ENCODE assay signal across 9 cellular contexts in the genomic region with DNA sequence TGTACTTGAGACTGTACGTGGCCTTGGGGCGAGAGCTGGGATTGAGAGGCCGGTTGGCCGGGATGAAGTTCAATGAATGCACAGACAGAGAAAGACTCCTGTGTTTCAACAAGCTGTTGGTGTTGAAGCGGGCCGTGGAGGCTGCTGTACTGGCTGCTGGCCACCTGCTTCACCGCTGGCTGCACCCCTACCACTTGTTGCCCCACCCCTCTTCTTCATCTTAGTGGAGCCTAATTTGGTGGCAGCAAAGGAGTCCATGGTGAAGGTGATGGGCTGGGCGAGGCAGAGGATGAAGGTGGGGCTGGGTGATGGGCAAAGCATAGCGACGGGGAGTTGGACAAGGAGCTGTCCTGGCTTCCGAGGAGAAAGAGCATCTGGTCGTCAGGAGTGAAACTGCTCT. TPM values are rescaled to one million over a fixed set of nuclear protein-coding genes. Genes with fewer than 3 reads are reported as not detected.
A peak's percentile ranks its signal among the peaks of the same experiment; 100 is the strongest.
DNase-seq lines count a peak whose midpoint lies in the region; ATAC-seq and TF ChIP-seq lines count a peak whose summit lies in the region.
"Had no signal": no experiment of that assay in that cellular context is flagged by ENCODE, and none has a peak within 500 bp of the region (broad histone marks: within the 10 kb centered on the region; RNA-seq: fewer than 3 reads in every experiment).

No MANE protein-coding gene starts in this region.

- POLR2A ChIA-PET in activated CD4-positive, alpha-beta memory T cell treated with anti-CD3 and anti-CD28 coated beads, Interleukin-2, amount 10 ng/mL, durations not matched to agents 7 days and 5 days (lab: Charles Lee) = interaction anchor here (0.7 to 1.3 kb wide), 4 partner anchors 49 to 325 kb away, joined by 3 to 5 read pairs (median 4); partner anchors contain the start of genes ZSCAN16 and ZSCAN26

- peaks cover 3% of the 10 kb centered on the region for H3K9me3 Mint-ChIP-seq in stimulated activated naive CD8-positive, alpha-beta T cell treated with anti-CD3 and anti-CD28 coated beads, Interleukin-15, Interleukin-2, amounts not matched to agents 100 ng/mL and 50 ng/mL, for 24 hours
- H3K9me3 Mint-ChIP-seq in activated CD4-positive, alpha-beta memory T cell treated with anti-CD3 and anti-CD28 coated beads, Interleukin-2, amount 10 ng/mL, durations not matched to agents 7 days and 5 days = peaks cover 2% of the 10 kb centered on the region
- H3K9me3 Mint-ChIP-seq in memory B cell = peaks cover under 1% of the 10 kb centered on the region

- in situ Hi-C loops in brain microvascular endothelial cell (cut with HindIII; ENCODE audit: low pct_ligation_motif_present, low sequenced_read_pairs) = no loop called here

- no peak for ATAC-seq in stimulated activated naive CD8-positive, alpha-beta T cell treated with anti-CD3 and anti-CD28 coated beads, Interleukin-15, Interleukin-2, amounts not matched to agents 100 U/mL and 50 U/mL, for 24 hours
- ATAC-seq in memory B cell (ENCODE audit: low read depth) (no peak), upper lobe of right lung (no peak), GM19455 (IDR thresholded peaks at IDR 0.05; ENCODE audit: unreplicated experiment) (no peak)

- H3K36me3 ChIP-seq in upper lobe of right lung (no peaks in the 10 kb centered on the region), brain microvascular endothelial cell (replicated peaks) (no peaks in the 10 kb centered on the region)

- CTCF ChIA-PET in activated CD4-positive, alpha-beta memory T cell treated with anti-CD3 and anti-CD28 coated beads, Interleukin-2, amount 10 ng/mL, durations not matched to agents 7 days and 5 days (lab: Charles Lee) = interaction anchor here (1.3 to 1.4 kb wide), 2 partner anchors 49 to 113 kb away, joined by 3 to 4 read pairs; partner anchors contain the start of gene ZSCAN26

- H3K27ac ChIP-seq in upper lobe of right lung (no peak overlapping the region), brain microvascular endothelial cell (no peak overlapping the region)

- intact Hi-C loops in upper lobe of right lung (cut with DNase I) = no loop called here

- H3K4me1 ChIP-seq in upper lobe of right lung = peaks cover 2% of the 10 kb centered on the region

- no peak overlapping the region for H3K27ac Mint-ChIP-seq in stimulated activated naive CD8-positive, alpha-beta T cell treated with anti-CD3 and anti-CD28 coated beads, Interleukin-15, Interleukin-2, amounts not matched to agents 100 ng/mL and 50 ng/mL, for 24 hours
- no peak overlapping the region for H3K27ac Mint-ChIP-seq in activated CD4-positive, alpha-beta memory T cell treated with anti-CD3 and anti-CD28 coated beads, Interleukin-2, amount 10 ng/mL, durations not matched to agents 7 days and 5 days
- H3K27ac Mint-ChIP-seq in memory B cell = no peak overlapping the region

- peaks cover 25% of the 10 kb centered on the region for H3K27me3 ChIP-seq in upper lobe of right lung
- no peaks in the 10 kb centered on the region for H3K27me3 ChIP-seq in brain microvascular endothelial cell (replicated peaks)

- H3K27me3 Mint-ChIP-seq in stimulated activated naive CD8-positive, alpha-beta T cell treated with anti-CD3 and anti-CD28 coated beads, Interleukin-15, Interleukin-2, amounts not matched to agents 100 ng/mL and 50 ng/mL, for 24 hours = peaks cover 90% of the 10 kb centered on the region
- H3K27me3 Mint-ChIP-seq in activated CD4-positive, alpha-beta memory T cell treated with anti-CD3 and anti-CD28 coated beads, Interleukin-2, amount 10 ng/mL, durations not matched to agents 7 days and 5 days = peaks cover 76% of the 10 kb centered on the region
- peaks cover 32% of the 10 kb centered on the region for H3K27me3 Mint-ChIP-seq in memory B cell

- no peak for TF ChIP-seq CTCF in upper lobe of right lung (IDR thresholded peaks at IDR 0.05)
- TF ChIP-seq CTCF in brain microvascular endothelial cell (IDR thresholded peaks at IDR 0.05; ENCODE audit: low read depth, low read length, missing control alignments) = no peak

- H3K4me3 ChIP-seq in upper lobe of right lung (peak overlapping the region; percentile 61), brain microvascular endothelial cell (ENCODE audit: low read depth, low read length) (no peak overlapping the region)

- no peaks in the 10 kb centered on the region for H3K9me3 ChIP-seq in upper lobe of right lung

- peak overlapping the region; percentile 81 for H3K4me3 Mint-ChIP-seq in stimulated activated naive CD8-positive, alpha-beta T cell treated with anti-CD3 and anti-CD28 coated beads, Interleukin-15, Interleukin-2, amounts not matched to agents 100 ng/mL and 50 ng/mL, for 24 hours
- peak overlapping the region; percentile 71 for H3K4me3 Mint-ChIP-seq in activated CD4-positive, alpha-beta memory T cell treated with anti-CD3 and anti-CD28 coated beads, Interleukin-2, amount 10 ng/mL, durations not matched to agents 7 days and 5 days
- H3K4me3 Mint-ChIP-seq in memory B cell = peak overlapping the region; percentile 75

- no peaks in the 10 kb centered on the region for H3K36me3 Mint-ChIP-seq in stimulated activated naive CD8-positive, alpha-beta T cell treated with anti-CD3 and anti-CD28 coated beads, Interleukin-15, Interleukin-2, amounts not matched to agents 100 ng/mL and 50 ng/mL, for 24 hours (ENCODE audit: low read depth)
- peaks cover 7% of the 10 kb centered on the region for H3K36me3 Mint-ChIP-seq in activated CD4-positive, alpha-beta memory T cell treated with anti-CD3 and anti-CD28 coated beads, Interleukin-2, amount 10 ng/mL, durations not matched to agents 7 days and 5 days (ENCODE audit: low read depth)
- no peaks in the 10 kb centered on the region for H3K36me3 Mint-ChIP-seq in memory B cell

- peaks cover 10% of the 10 kb centered on the region for H3K4me1 Mint-ChIP-seq in stimulated activated naive CD8-positive, alpha-beta T cell treated with anti-CD3 and anti-CD28 coated beads, Interleukin-15, Interleukin-2, amounts not matched to agents 100 ng/mL and 50 ng/mL, for 24 hours (ENCODE audit: low read depth)
- peaks cover 14% of the 10 kb centered on the region for H3K4me1 Mint-ChIP-seq in activated CD4-positive, alpha-beta memory T cell treated with anti-CD3 and anti-CD28 coated beads, Interleukin-2, amount 10 ng/mL, durations not matched to agents 7 days and 5 days
- peaks cover 10% of the 10 kb centered on the region for H3K4me1 Mint-ChIP-seq in memory B cell

- DNase-seq in stimulated activated naive CD8-positive, alpha-beta T cell treated with anti-CD3 and anti-CD28 coated beads, Interleukin-15, Interleukin-2, amounts not matched to agents 100 U/mL and 50 U/mL, for 24 hours = no peak
- no peak for DNase-seq in activated CD4-positive, alpha-beta memory T cell treated with anti-CD3 and anti-CD28 coated beads, Interleukin-2, amount 10 ng/mL, durations not matched to agents 7 days and 5 days
- DNase-seq in memory B cell (ENCODE audit: low spot score in 2 of 2) (no peak), upper lobe of right lung (no peak), GOT3 (lab: John Stamatoyannopoulos, UW) (no peak), brain microvascular endothelial cell (no peak)
- DNase-seq: activated naive CD4-positive, alpha-beta T cell treated with anti-CD3 and anti-CD28 coated beads, Interleukin-2, amount 50 U/mL, for 16 hours had no signal

RNA-seq across cellular contexts. Expression of gene ZSCAN9, which starts 7.2 kb away (rescaled TPM):
- total RNA-seq in activated CD4-positive, alpha-beta memory T cell treated with anti-CD3 and anti-CD28 coated beads, Interleukin-2, amount 10 ng/mL, durations not matched to agents 7 days and 5 days = 1 to 10 TPM; 4.9 to 5.6 TPM
- 13.5 TPM for total RNA-seq in upper lobe of right lung

RNA-seq across cellular contexts. Expression of gene ZKSCAN4, which starts 34.2 kb away (rescaled TPM):
- 1 to 10 TPM; 6.3 to 6.6 TPM for total RNA-seq in activated CD4-positive, alpha-beta memory T cell treated with anti-CD3 and anti-CD28 coated beads, Interleukin-2, amount 10 ng/mL, durations not matched to agents 7 days and 5 days
- 4.5 TPM for total RNA-seq in upper lobe of right lung

RNA-seq across cellular contexts. Expression of gene NKAPL, which starts 41.2 kb away (rescaled TPM):
- not detected for total RNA-seq in activated CD4-positive, alpha-beta memory T cell treated with anti-CD3 and anti-CD28 coated beads, Interleukin-2, amount 10 ng/mL, durations not matched to agents 7 days and 5 days
- total RNA-seq in upper lobe of right lung = 0.87 TPM

RNA-seq across cellular contexts. Expression of gene ZSCAN26, which starts 49.1 kb away (rescaled TPM):
- total RNA-seq in activated CD4-positive, alpha-beta memory T cell treated with anti-CD3 and anti-CD28 coated beads, Interleukin-2, amount 10 ng/mL, durations not matched to agents 7 days and 5 days = 10 to 100 TPM in 1 of 2 experiments, 1 to 10 TPM in 1; 9.9 to 10.2 TPM
- total RNA-seq in upper lobe of right lung = 11.3 TPM
